Comparison of ENCODE assay signal across 34 cellular contexts in genomic region chr2:52857722-52858121, GRCh38.
"Had no signal": no experiment of that assay in that cellular context is flagged by ENCODE, and none has a peak within 500 bp of the region (broad histone marks: within the 10 kb centered on the region; RNA-seq: fewer than 3 reads in every experiment).

No MANE protein-coding gene starts in this region.

- ATAC-seq: activated CD4-positive, CD25-positive, alpha-beta regulatory T cell treated with anti-CD3 and anti-CD28 coated beads, Interleukin-2, amount 50 U/mL, for 24 hours; activated CD8-positive, alpha-beta T cell treated with anti-CD3 and anti-CD28 coated beads for 36 hours; activated naive CD8-positive, alpha-beta T cell treated with anti-CD3 and anti-CD28 coated beads, Interleukin-2, amount 50 U/mL, for 24 hours; activated T-cell treated with anti-CD3 and anti-CD28 coated beads, Interleukin-2, amount 50 U/mL, for 4 hours; activated T-helper 17 cell treated with anti-CD3 and anti-CD28 coated beads, Interleukin-2, amount 50 U/mL, for 72 hours; body of pancreas; foreskin keratinocyte; gastroesophageal sphincter; heart right ventricle; T-helper 17 cell had no signal

- H3K27me3 ChIP-seq: adrenal gland, body of pancreas, cardiac muscle cell, dorsolateral prefrontal cortex, esophagus muscularis mucosa, foreskin keratinocyte, gastroesophageal sphincter, heart right ventricle had no signal

- H3K4me1 ChIP-seq: adrenal gland, body of pancreas, foreskin keratinocyte had no signal

- DNase-seq: activated B cell treated with CpG ODN at 0.5 μM for 24 hours; activated CD4-positive, alpha-beta T cell treated with anti-CD3 and anti-CD28 coated beads for 48 hours; activated CD4-positive, alpha-beta T cell treated with anti-CD3 and anti-CD28 coated beads, Interleukin-2, amount 50 U/mL, for 1 hour; activated CD4-positive, alpha-beta T cell treated with anti-CD3 and anti-CD28 coated beads, Interleukin-2, amount 50 U/mL, for 48 hours; activated CD8-positive, alpha-beta memory T cell treated with anti-CD3 and anti-CD28 coated beads for 24 hours; activated CD8-positive, alpha-beta T cell treated with anti-CD3 and anti-CD28 coated beads for 36 hours; activated effector memory CD4-positive, alpha-beta T cell treated with Interleukin-2 at 50 U/mL for 16 hours; activated gamma-delta T cell treated with Interleukin-2 at 50 U/mL for 16 hours; activated naive CD4-positive, alpha-beta T cell treated with Interleukin-2 at 50 U/mL for 16 hours; activated naive CD8-positive, alpha-beta T cell treated with anti-CD3 and anti-CD28 coated beads for 36 hours; activated naive CD8-positive, alpha-beta T cell treated with anti-CD3 and anti-CD28 coated beads, Interleukin-2, amount 50 U/mL, for 24 hours; activated T-cell treated with anti-CD3 and anti-CD28 coated beads, Interleukin-2, amount 50 U/mL, for 4 hours; adrenal gland; amygdala; aorta; body of pancreas; central memory CD4-positive, alpha-beta T cell; cerebellar nuclear complex; dorsolateral prefrontal cortex; effector memory CD4-positive, alpha-beta T cell; endodermal cell; erythroblast; foreskin keratinocyte; heart right ventricle; T-helper 1 cell; T-helper 17 cell; T1000; WERI-Rb-1 had no signal

- H3K4me3 ChIP-seq: adrenal gland, body of pancreas, cardiac muscle cell, coronary artery, dorsolateral prefrontal cortex, esophagus muscularis mucosa, gastroesophageal sphincter, heart right ventricle had no signal

- H3K27ac ChIP-seq: adrenal gland, body of pancreas, cardiac muscle cell, coronary artery, dorsolateral prefrontal cortex, esophagus muscularis mucosa, foreskin keratinocyte, gastroesophageal sphincter, heart right ventricle, WERI-Rb-1 had no signal

- H3K9me3 ChIP-seq: adrenal gland, body of pancreas, esophagus muscularis mucosa had no signal

- H3K36me3 ChIP-seq: adrenal gland, cardiac muscle cell, esophagus muscularis mucosa, gastroesophageal sphincter, heart right ventricle, WERI-Rb-1 had no signal
